1 cellular context compared by ENCODE assay signal in genomic region chr1:29896791-29897725, GRCh38.
TF ChIP-seq lines count a peak whose summit lies in the region.

No MANE protein-coding gene starts in this region.

TF ChIP-seq in IMR-90, 13 proteins besides CTCF, POLR2A, EP300 and RAD21 (continued from another document):
- no peak for TF ChIP-seq USF2 (IDR thresholded peaks at IDR 0.05; ENCODE audit: low read depth, low read length)
- TF ChIP-seq MAZ (IDR thresholded peaks at IDR 0.05; ENCODE audit: borderline replicate concordance, low read depth, low read length) = no peak
- no peak for TF ChIP-seq BHLHE40 (IDR thresholded peaks at IDR 0.05; ENCODE audit: low read depth, low read length)
- TF ChIP-seq RFX5 (IDR thresholded peaks at IDR 0.05; ENCODE audit: low read depth, low read length) = no peak
- TF ChIP-seq ELK1 (IDR thresholded peaks at IDR 0.05; ENCODE audit: borderline replicate concordance, low read depth, low read length) = no peak
- no peak for TF ChIP-seq FOS (IDR thresholded peaks at IDR 0.05; ENCODE audit: low read depth, low read length)
- TF ChIP-seq MXI1 (IDR thresholded peaks at IDR 0.05; ENCODE audit: borderline replicate concordance, low read depth, low read length) = no peak
- TF ChIP-seq RCOR1 (IDR thresholded peaks at IDR 0.05; ENCODE audit: insufficient replicate concordance, low read length) = no peak
- no peak for TF ChIP-seq CEBPB (IDR thresholded peaks at IDR 0.05; ENCODE audit: low read depth, low read length)
- TF ChIP-seq CHD1 (IDR thresholded peaks at IDR 0.05; ENCODE audit: low read depth, low read length) = no peak
- TF ChIP-seq MAFK (IDR thresholded peaks at IDR 0.05; ENCODE audit: low read depth, low read length) = no peak
TF ChIP-seq in IMR-90: peak in this region for 0.
